9 cellular contexts compared by ENCODE assay signal in genomic region chr11:36056160-36056751, GRCh38.
DNase-seq lines count a peak whose midpoint lies in the region; TF ChIP-seq lines count a peak whose summit lies in the region.
"Had no signal": no experiment of that assay in that cellular context is flagged by ENCODE, and none has a peak within 500 bp of the region (broad histone marks: within the 10 kb centered on the region; RNA-seq: fewer than 3 reads in every experiment).

No MANE protein-coding gene starts in this region.

- H3F3A ChIP-seq in neural progenitor cell (ENCODE audit: low read depth), result peaks cover 4% of the 10 kb centered on the region

- peaks cover 15% of the 10 kb centered on the region for H3K9me3 Mint-ChIP-seq in neural progenitor cell

- H3K9ac ChIP-seq in neural progenitor cell, result no peak overlapping the region

- H3K4me2 ChIP-seq in neural progenitor cell, result no peak overlapping the region

- peaks cover 19% of the 10 kb centered on the region for H3K36me3 Mint-ChIP-seq in neural progenitor cell

- H3K36me3 ChIP-seq in GM06990 (ENCODE audit: control insufficient read depth, insufficient read depth, low read length) (no peaks in the 10 kb centered on the region), neural progenitor cell (no peaks in the 10 kb centered on the region)

- H3K4me3 Mint-ChIP-seq in neural progenitor cell, result no peak overlapping the region
- H3K4me3 Mint-ChIP-seq: memory B cell had no signal

- H3K79me2 ChIP-seq in neural progenitor cell (ENCODE audit: low read depth), result peaks cover 61% of the 10 kb centered on the region

- H2AFZ ChIP-seq in neural progenitor cell (replicated peaks), result no peak overlapping the region

- peak; percentile 67 for TF ChIP-seq CTCF in GM06990 (IDR thresholded peaks at IDR 0.05; ENCODE audit: insufficient read depth, low read length, poor library complexity, severe bottlenecking)
- TF ChIP-seq CTCF in LNCaP clone FGC (IDR thresholded peaks at IDR 0.05; ENCODE audit: control insufficient read depth, extremely low read depth, insufficient read depth), result peak; percentile 69
- peak; percentile 65 for TF ChIP-seq CTCF in cardiac fibroblast (IDR thresholded peaks at IDR 0.05; ENCODE audit: low read depth, low read length)
- peak; percentile 75 for TF ChIP-seq CTCF in neural progenitor cell (IDR thresholded peaks at IDR 0.05)

- no peak overlapping the region for H3K27ac Mint-ChIP-seq in neural progenitor cell
- H3K27ac Mint-ChIP-seq: memory B cell had no signal

- peaks cover 29% of the 10 kb centered on the region for H3K4me1 ChIP-seq in neural progenitor cell

- H3K4me3 ChIP-seq in GM06990 (replicated peaks; ENCODE audit: low read depth, low read length), result no peak overlapping the region
- H3K4me3 ChIP-seq in LNCaP clone FGC (ENCODE audit: low read depth, low read length), result no peak overlapping the region
- no peak overlapping the region for H3K4me3 ChIP-seq in cardiac fibroblast (replicated peaks in 1 of 2; ENCODE audit: low read depth in 2 of 2, low read length in 2 of 2)
- H3K4me3 ChIP-seq in neural progenitor cell, result no peak overlapping the region

- H4K20me1 ChIP-seq in neural progenitor cell (ENCODE audit: low read depth), result no peaks in the 10 kb centered on the region

- H3K27me3 Mint-ChIP-seq in neural progenitor cell (ENCODE audit: insufficient read depth, low read depth), result peaks cover 2% of the 10 kb centered on the region

- H3K27ac ChIP-seq in neural progenitor cell, result no peak overlapping the region

- H3K4me1 Mint-ChIP-seq in neural progenitor cell, result peaks cover 31% of the 10 kb centered on the region

- no peaks in the 10 kb centered on the region for H3K9me3 ChIP-seq in neural progenitor cell (ENCODE audit: low read depth)

- H3K27me3 ChIP-seq in GM06990 (replicated peaks; ENCODE audit: control insufficient read depth, insufficient read depth, low read length), result no peaks in the 10 kb centered on the region
- no peaks in the 10 kb centered on the region for H3K27me3 ChIP-seq in neural progenitor cell

- DNase-seq in GM06990 (ENCODE audit: extremely low read depth, insufficient read length) (no peak), LNCaP clone FGC (ENCODE audit: low read depth) (peak; percentile 15), cardiac fibroblast (ENCODE audit: low read depth in 2 of 2) (peak; percentile 64 to 75), neural progenitor cell (ENCODE audit: low spot score) (peak; percentile 66), pons (ENCODE audit: low spot score) (no peak), OCI-M2 (lab: John Stamatoyannopoulos, UW; ENCODE audit: unreplicated experiment) (no peak), HK-2 (ENCODE audit: unreplicated experiment) (no peak)
- DNase-seq: activated CD4-positive, alpha-beta T cell treated with anti-CD3 and anti-CD28 coated beads for 48 hours had no signal

Comparison
In these comparisons a context has a peak if more than half of its experiments do, and no peak if none do; other contexts are left out.
1. DNase-seq: peak in LNCaP clone FGC (single experiment), cardiac fibroblast (2 of 2) and neural progenitor cell (single experiment); none in GM06990 (single experiment), pons (single experiment), OCI-M2 (single experiment) and HK-2 (single experiment).
2. Peak in every context shown above with its lines, with median percentiles within 50 percentile points of each other: CTCF ChIP-seq.